In the genomic region with DNA sequence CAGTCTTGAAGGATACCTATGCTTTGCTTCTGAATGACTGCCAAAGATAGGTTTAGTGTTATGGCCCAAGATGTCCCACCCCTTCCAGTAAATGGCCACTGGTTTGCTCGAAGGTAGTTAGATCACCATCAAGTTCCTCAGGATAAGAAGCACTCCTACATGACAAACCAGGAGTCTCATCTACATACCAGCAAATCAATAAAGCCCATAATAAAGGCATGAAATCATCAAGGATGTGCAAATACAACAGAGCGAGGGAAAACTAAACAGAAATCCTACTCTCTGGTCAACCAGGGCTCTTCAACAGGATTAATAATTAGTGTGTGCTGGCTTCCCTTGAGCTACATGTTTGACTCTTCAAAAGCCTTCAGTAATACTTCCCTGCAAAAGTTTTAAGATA, we compare ENCODE assay signal across 21 cellular contexts.
A peak's percentile ranks its signal among the peaks of the same experiment; 100 is the strongest.
DNase-seq lines count a peak whose midpoint lies in the region; ATAC-seq, FAIRE-seq and TF ChIP-seq lines count a peak whose summit lies in the region.
"Had no signal": no experiment of that assay in that cellular context is flagged by ENCODE, and none has a peak within 500 bp of the region (broad histone marks: within the 10 kb centered on the region; RNA-seq: fewer than 3 reads in every experiment).

No MANE protein-coding gene starts in this region.

- ATAC-seq in IMR-90 (ENCODE audit: low read depth) = no peak
- no peak for ATAC-seq in GM19324 (IDR thresholded peaks at IDR 0.05; ENCODE audit: low FRiP score, unreplicated experiment)
- ATAC-seq: activated CD8-positive, alpha-beta T cell treated with anti-CD3 and anti-CD28 coated beads for 36 hours; foreskin keratinocyte; right cardiac atrium; stimulated activated memory B cell treated with anti-CD40 and anti-IgM and Interleukin-4, amounts not matched to agents 10 μg/mL and 1 μg/mL and 100 μg/mL, for 72 hours had no signal

- H3K36me3 ChIP-seq in IMR-90 (ENCODE audit: control insufficient read depth, insufficient read depth, low read length) = peaks cover 3% of the 10 kb centered on the region; the same call in 1 of the 2 replicates
- H3K36me3 ChIP-seq in astrocyte (ENCODE audit: insufficient read depth, low read length) = no peaks in the 10 kb centered on the region
- no peaks in the 10 kb centered on the region for H3K36me3 ChIP-seq in rectal smooth muscle tissue (ENCODE audit: control insufficient read depth, insufficient read depth, low read length)
- H3K36me3 ChIP-seq: SJSA1, tibial nerve had no signal

- H2BK15ac ChIP-seq in IMR-90 (ENCODE audit: low read depth, low read length) = peak overlapping the region; percentile 59; the same call in 2 of the 3 replicates

- H3K14ac ChIP-seq in IMR-90 (replicated peaks; ENCODE audit: low read depth, low read length) = peak overlapping the region; percentile 56

- no peaks in the 10 kb centered on the region for H3K36me3 Mint-ChIP-seq in astrocyte (ENCODE audit: low read depth, unreplicated experiment)
- H3K36me3 Mint-ChIP-seq: activated naive CD4-positive, alpha-beta T cell treated with anti-CD3 and anti-CD28 coated beads, Interleukin-2, amount 10 ng/mL, durations not matched to agents 7 days and 5 days; stimulated activated memory B cell treated with anti-CD40 and anti-IgM and Interleukin-4, amounts not matched to agents 10 μg/mL and 1 μg/mL and 100 μg/mL, for 72 hours had no signal

- no peak for TF ChIP-seq POLR2A in IMR-90 (IDR thresholded peaks at IDR 0.05; ENCODE audit: low read depth, low read length)

- H2AK5ac ChIP-seq in IMR-90 (ENCODE audit: low read depth, low read length) = peak overlapping the region; percentile 36

- peak overlapping the region; percentile 55; the same call in 1 of the 2 replicates for H3K18ac ChIP-seq in IMR-90 (ENCODE audit: low read depth, low read length)

- H3K4me3 Mint-ChIP-seq in astrocyte (ENCODE audit: unreplicated experiment) = no peak overlapping the region
- H3K4me3 Mint-ChIP-seq: activated B cell treated with CpG ODN at 0.5 μM for 24 hours; activated CD8-positive, alpha-beta T cell treated with anti-CD3 and anti-CD28 coated beads for 36 hours; activated naive CD4-positive, alpha-beta T cell treated with anti-CD3 and anti-CD28 coated beads, Interleukin-2, amount 10 ng/mL, durations not matched to agents 7 days and 5 days; stimulated activated memory B cell treated with anti-CD40 and anti-IgM and Interleukin-4, amounts not matched to agents 10 μg/mL and 1 μg/mL and 100 μg/mL, for 72 hours; T-helper 2 cell treated with Interferon-gamma antibody and Interleukin-4, amounts not matched to agents 5 μg/mL and 100 μg/mL, for 36 hours had no signal

- H2BK20ac ChIP-seq in IMR-90 (ENCODE audit: low read depth, low read length) = peak overlapping the region; percentile 65

- H3K27ac ChIP-seq in IMR-90 (ENCODE audit: insufficient read depth, low read length) = peak overlapping the region; percentile 79; the same call in 1 of the 2 replicates
- no peak overlapping the region for H3K27ac ChIP-seq in astrocyte (ENCODE audit: low read depth, low read length)
- peak overlapping the region; percentile 82 for H3K27ac ChIP-seq in rectal smooth muscle tissue (ENCODE audit: low read depth, low read length)
- H3K27ac ChIP-seq: foreskin keratinocyte, SJSA1 had no signal

- in situ Hi-C loops in IMR-90 (cut with MboI; ENCODE audit: low sequenced_read_pairs) = loop anchor here (10.0 kb wide), 1 partner anchor 87 kb away; no protein-coding TSS in a partner anchor

- no peak overlapping the region for H3K56ac ChIP-seq in IMR-90 (ENCODE audit: extremely low read depth, insufficient read depth, low read length)

- TF ChIP-seq RAD21 in IMR-90 (IDR thresholded peaks at IDR 0.05; ENCODE audit: low read length) = no peak

- peaks cover 26 to 68% of the 10 kb centered on the region in 2 experiments for H3K79me1 ChIP-seq in IMR-90 (ENCODE audit: low read depth in 1 of 2, low read length in 2 of 2)

- H3K4me1 ChIP-seq in IMR-90 (ENCODE audit: control insufficient read depth, insufficient read depth, low read length) (peaks cover 49% of the 10 kb centered on the region), astrocyte (ENCODE audit: insufficient read depth, low read length) (peaks cover 50% of the 10 kb centered on the region), rectal smooth muscle tissue (ENCODE audit: control insufficient read depth, insufficient read depth, low read length) (peaks cover 49% of the 10 kb centered on the region)

- TF ChIP-seq CTCF in IMR-90 (conservative IDR thresholded peaks at IDR 0.05; ENCODE audit: low read depth, low read length) = no peak
- TF ChIP-seq CTCF in astrocyte (IDR thresholded peaks at IDR 0.05; ENCODE audit: insufficient read depth, low read depth, low read length) = no peak

- H3K4ac ChIP-seq in IMR-90 (ENCODE audit: low read depth, low read length) = peak overlapping the region; percentile 38

- DNase-seq in IMR-90 = no peak
- no peak for DNase-seq in astrocyte (ENCODE audit: low read depth)
- peak; percentile 67 for DNase-seq in kidney tubule cell (ENCODE audit: low spot score)
- DNase-seq in T-helper 1 cell = no peak
- DNase-seq in HK-2 (ENCODE audit: unreplicated experiment) = no peak
- DNase-seq in D341Med (ENCODE audit: low spot score) = no peak
- DNase-seq: activated B cell treated with CpG ODN at 0.5 μM for 24 hours; activated CD8-positive, alpha-beta T cell treated with anti-CD3 and anti-CD28 coated beads for 36 hours; activated naive CD4-positive, alpha-beta T cell treated with anti-CD3 and anti-CD28 coated beads, Interleukin-2, amount 10 ng/mL, durations not matched to agents 7 days and 5 days; activated T-cell treated with anti-CD3 and anti-CD28 coated beads, Interleukin-2, amount 50 U/mL, for 1 hour; aorta; foreskin keratinocyte; NCI-H1417 treated with DMSO at 0.1 percent for 48 hours; NCI-H748 treated with DMSO at 0.1 percent for 48 hours; right cardiac atrium had no signal

- H3K4me2 ChIP-seq in IMR-90 (ENCODE audit: low read depth, low read length) (peak overlapping the region; percentile 8), astrocyte (ENCODE audit: low read length) (peak overlapping the region; percentile 4)

- no TSS peak for BruUV-seq in IMR-90 (replicated peaks; lab: Mats Ljungman, UMichigan)

- no peak for FAIRE-seq in astrocyte (lab: Jason Lieb, UNC)

- H3K9ac ChIP-seq in IMR-90 (ENCODE audit: low read depth, low read length) = no peak overlapping the region
- no peak overlapping the region for H3K9ac ChIP-seq in astrocyte (ENCODE audit: low read length)
- H3K9ac ChIP-seq in rectal smooth muscle tissue (ENCODE audit: low read length) = no peak overlapping the region

- H4K91ac ChIP-seq in IMR-90 (ENCODE audit: insufficient read depth, low read depth, low read length) = peak overlapping the region; percentile 64

- CTCF ChIA-PET in IMR-90 (lab: Yijun Ruan, JAX) = no interaction called here

- H2AK9ac ChIP-seq in IMR-90 (replicated peaks; ENCODE audit: low read depth, low read length, poor library complexity) = no peak overlapping the region

- WGBS in IMR-90 (ENCODE audit: extremely low coverage in 2 of 2, insufficient read length in 1 of 2), 2 experiments = no CpG with 5 or more reads among the region's 2 CpGs

- peaks cover 28% of the 10 kb centered on the region for H3K9me1 ChIP-seq in IMR-90 (ENCODE audit: insufficient read depth, low read length)

- peak overlapping the region; percentile 11 for H2BK5ac ChIP-seq in IMR-90 (ENCODE audit: low read depth, low read length, poor library complexity, severe bottlenecking)

- H3K4me3 ChIP-seq in IMR-90 (ENCODE audit: insufficient read depth, low read depth, low read length) (no peak overlapping the region), astrocyte (ENCODE audit: insufficient read depth, low read depth, low read length) (no peak overlapping the region), rectal smooth muscle tissue (ENCODE audit: low read length) (no peak overlapping the region)
- H3K4me3 ChIP-seq: SJSA1 had no signal

- H3K4me1 Mint-ChIP-seq in astrocyte (ENCODE audit: low read depth, unreplicated experiment) = peaks cover 28% of the 10 kb centered on the region

- peak overlapping the region; percentile 38; the same call in 1 of the 2 replicates for H4K5ac ChIP-seq in IMR-90 (ENCODE audit: low read depth, low read length)

- peak overlapping the region; percentile 72; the same call in 1 of the 2 replicates for H3K23ac ChIP-seq in IMR-90 (ENCODE audit: low read depth, low read length)

- no peaks in the 10 kb centered on the region for H3K27me3 ChIP-seq in IMR-90 (ENCODE audit: control insufficient read depth, insufficient read depth, low read length)
- H3K27me3 ChIP-seq in astrocyte (ENCODE audit: insufficient read depth, low read length) = no peaks in the 10 kb centered on the region
- no peaks in the 10 kb centered on the region for H3K27me3 ChIP-seq in rectal smooth muscle tissue (ENCODE audit: control insufficient read depth, insufficient read depth, low read length)
- H3K27me3 ChIP-seq: foreskin keratinocyte, SJSA1, tibial nerve had no signal

- POLR2A ChIA-PET in IMR-90 (lab: Charles Lee; ENCODE audit: unreplicated experiment) = no interaction called here

- H3K27me3 Mint-ChIP-seq in astrocyte (ENCODE audit: low read depth, unreplicated experiment) = no peaks in the 10 kb centered on the region
- H3K27me3 Mint-ChIP-seq: activated B cell treated with CpG ODN at 0.5 μM for 24 hours; stimulated activated memory B cell treated with anti-CD40 and anti-IgM and Interleukin-4, amounts not matched to agents 10 μg/mL and 1 μg/mL and 100 μg/mL, for 72 hours had no signal

- peak overlapping the region in 1 of 2 experiments; percentile 4; a peak in 2 of 4 replicates for H4K8ac ChIP-seq in IMR-90 (ENCODE audit: low read depth in 2 of 2, low read length in 2 of 2)

- H3K9me3 ChIP-seq in IMR-90 (ENCODE audit: control insufficient read depth, insufficient read depth, low read length) (no peaks in the 10 kb centered on the region), astrocyte (ENCODE audit: insufficient read depth, low read depth, low read length) (no peaks in the 10 kb centered on the region)
- H3K9me3 ChIP-seq: SJSA1, tibial nerve had no signal

- dilution Hi-C loops in IMR-90 (cut with HindIII; ENCODE audit: low sequenced_read_pairs, unreplicated experiment) = no loop called here

- intact Hi-C loops in IMR-90 (cut with micrococcal nuclease) = loop anchor here (5.0 kb wide), 3 partner anchors 85 to 400 kb away; a partner anchor contains a TSS

- no peak overlapping the region for H3K27ac Mint-ChIP-seq in astrocyte (ENCODE audit: unreplicated experiment)
- H3K27ac Mint-ChIP-seq: activated B cell treated with CpG ODN at 0.5 μM for 24 hours; activated CD8-positive, alpha-beta T cell treated with anti-CD3 and anti-CD28 coated beads for 36 hours; activated naive CD4-positive, alpha-beta T cell treated with anti-CD3 and anti-CD28 coated beads, Interleukin-2, amount 10 ng/mL, durations not matched to agents 7 days and 5 days; stimulated activated memory B cell treated with anti-CD40 and anti-IgM and Interleukin-4, amounts not matched to agents 10 μg/mL and 1 μg/mL and 100 μg/mL, for 72 hours; T-helper 2 cell treated with Interferon-gamma antibody and Interleukin-4, amounts not matched to agents 5 μg/mL and 100 μg/mL, for 36 hours had no signal

- no peaks in the 10 kb centered on the region for H3K9me3 Mint-ChIP-seq in astrocyte (ENCODE audit: unreplicated experiment)
- H3K9me3 Mint-ChIP-seq: activated B cell treated with CpG ODN at 0.5 μM for 24 hours; activated CD8-positive, alpha-beta T cell treated with anti-CD3 and anti-CD28 coated beads for 36 hours; activated naive CD4-positive, alpha-beta T cell treated with anti-CD3 and anti-CD28 coated beads, Interleukin-2, amount 10 ng/mL, durations not matched to agents 7 days and 5 days; stimulated activated memory B cell treated with anti-CD40 and anti-IgM and Interleukin-4, amounts not matched to agents 10 μg/mL and 1 μg/mL and 100 μg/mL, for 72 hours; T-helper 2 cell treated with Interferon-gamma antibody and Interleukin-4, amounts not matched to agents 5 μg/mL and 100 μg/mL, for 36 hours had no signal

- no peak overlapping the region for H2AFZ ChIP-seq in IMR-90 (replicated peaks; ENCODE audit: low read length, poor library complexity)
- no peak overlapping the region for H2AFZ ChIP-seq in astrocyte (ENCODE audit: low read depth, low read length)

- H4K20me1 ChIP-seq in IMR-90 (ENCODE audit: insufficient read depth, low read length) = peaks cover 33% of the 10 kb centered on the region; the same call in 1 of the 2 replicates
- H4K20me1 ChIP-seq in astrocyte (ENCODE audit: insufficient read depth, low read length) = peaks cover 24% of the 10 kb centered on the region

- peaks cover 29% of the 10 kb centered on the region for H3K79me2 ChIP-seq in astrocyte (ENCODE audit: insufficient read depth, low read length)

- peak overlapping the region; percentile 68 for H2BK120ac ChIP-seq in IMR-90 (ENCODE audit: low read depth, low read length)
